8 cellular contexts compared by ENCODE assay signal in genomic region chr20:59032023-59032712, GRCh38. TPM values are rescaled to one million over a fixed set of nuclear protein-coding genes. Genes with fewer than 3 reads are reported as not detected.
DNase-seq lines count a peak whose midpoint lies in the region; ATAC-seq and TF ChIP-seq lines count a peak whose summit lies in the region.

TSS of gene ATP5F1E (minus strand) at chr20:59032335. CDS start at chr20:59032251, 84 bp downstream.

- peak; percentile 90 for TF ChIP-seq POLR2A in GM19193 (IDR thresholded peaks at IDR 0.05; ENCODE audit: extremely low read depth, insufficient read depth, insufficient read length)

- DNase-seq in AG20443 (ENCODE audit: low spot score): peak; percentile 98
- DNase-seq in NCI-H510A treated with DMSO at 0.1 percent for 48 hours (lab: John Stamatoyannopoulos, UW): peak; percentile 92
- peak; percentile 92 to 93 for DNase-seq in activated CD4-positive, alpha-beta T cell treated with anti-CD3 and anti-CD28 coated beads for 24 hours (ENCODE audit: low read depth in 2 of 2)
- peak; percentile 99 for DNase-seq in cerebellum (ENCODE audit: low spot score)
- DNase-seq in kidney glomerular epithelial cell (lab: John Stamatoyannopoulos, UW): peak; percentile 83
- DNase-seq in stimulated activated CD4-positive, alpha-beta T cell treated with anti-CD3 and anti-CD28 coated beads, Interleukin-15, amount 100 ng/mL, for 48 hours (ENCODE audit: low read depth in 2 of 2): peak; percentile 90 to 94

- ATAC-seq in HG03439 (IDR thresholded peaks at IDR 0.05; ENCODE audit: unreplicated experiment): peak; percentile 89

RNA-seq across cellular contexts. Expression of gene ATP5F1E, which starts in this region (rescaled TPM):
- total RNA-seq in cerebellum: 25.3 TPM

Comparison
In these comparisons a context has a peak if more than half of its experiments do, and no peak if none do; other contexts are left out.
1. Peak in every context shown above with its lines: DNase-seq and ATAC-seq.